In genomic region chr11:134584706-134585445, GRCh38 we compare ENCODE assay signal across 13 cellular contexts.
DNase-seq lines count a peak whose midpoint lies in the region; ATAC-seq and TF ChIP-seq lines count a peak whose summit lies in the region.
"Had no signal": no experiment of that assay in that cellular context is flagged by ENCODE, and none has a peak within 500 bp of the region (broad histone marks: within the 10 kb centered on the region; RNA-seq: fewer than 3 reads in every experiment).

No MANE protein-coding gene starts in this region.

- no peak for TF ChIP-seq POLR2A in adrenal gland (IDR thresholded peaks at IDR 0.05)

- intact Hi-C loops in cardiac septum (cut with DNase I) = no loop called here
- intact Hi-C loops in left ventricle myocardium superior (cut with micrococcal nuclease) = no loop called here
- intact Hi-C loops in adrenal gland (cut with DNase I) = no loop called here

- WGBS in adrenal gland, 4 donors = 55 to 67% (median 61%) methylated on average over 13 to 14 of the region's 14 CpGs

- H3K9me3 ChIP-seq in adrenal gland (replicated peaks in 1 of 3) = no peaks in the 10 kb centered on the region
- no peaks in the 10 kb centered on the region for H3K9me3 ChIP-seq in T-helper 17 cell (ENCODE audit: control insufficient read depth, low read length, poor library complexity, severe bottlenecking)
- H3K9me3 ChIP-seq: left lung, SJSA1 had no signal

- no peak overlapping the region for H3K27ac ChIP-seq in adrenal gland
- H3K27ac ChIP-seq: hepatocyte, left lung, SJSA1 had no signal

- TF ChIP-seq CTCF in adrenal gland (IDR thresholded peaks at IDR 0.05) = no peak

- ATAC-seq in left ventricle myocardium superior (no peak), GM19467 (IDR thresholded peaks at IDR 0.05; ENCODE audit: unreplicated experiment) (no peak), T-helper 17 cell (no peak)
- ATAC-seq: left lung had no signal

- H3K4me1 ChIP-seq in adrenal gland (replicated peaks in 1 of 2) = peaks cover 3 to 9% of the 10 kb centered on the region in 2 donors
- H3K4me1 ChIP-seq: left lung, SJSA1 had no signal

- peaks cover 76% of the 10 kb centered on the region for H3K27me3 Mint-ChIP-seq in T-helper 17 cell

- peaks cover 2% of the 10 kb centered on the region for H3K36me3 Mint-ChIP-seq in T-helper 17 cell (ENCODE audit: low read depth)

- H3K27me3 ChIP-seq in adrenal gland = no peaks in the 10 kb centered on the region
- H3K27me3 ChIP-seq: hepatocyte, SJSA1 had no signal

- no peak overlapping the region for H3K4me3 Mint-ChIP-seq in T-helper 17 cell

- no peaks in the 10 kb centered on the region for H3K36me3 ChIP-seq in adrenal gland (replicated peaks in 1 of 2)
- H3K36me3 ChIP-seq: left lung, SJSA1 had no signal

- peak; percentile 51 for DNase-seq in cardiac septum (ENCODE audit: low spot score)
- DNase-seq in left ventricle myocardium superior = no peak
- DNase-seq in adrenal gland = peak in 6 of 7 donors; percentile 23 to 52 (median 28)
- peak; percentile 75 for DNase-seq in mesenteric fat pad (ENCODE audit: low spot score)
- no peak for DNase-seq in T-helper 17 cell
- DNase-seq in HPDE6-E6E7 (ENCODE audit: extremely low spot score) = no peak
- DNase-seq in NCI-H128 (lab: John Stamatoyannopoulos, UW; ENCODE audit: unreplicated experiment) = no peak
- DNase-seq: activated CD4-positive, CD25-positive, alpha-beta regulatory T cell treated with anti-CD3 and anti-CD28 coated beads, Interleukin-2, amount 50 U/mL, for 72 hours; amniotic stem cell; left lung had no signal

- peaks cover 5% of the 10 kb centered on the region for H3K4me1 Mint-ChIP-seq in T-helper 17 cell

- H3K4me3 ChIP-seq in adrenal gland = no peak overlapping the region
- H3K4me3 ChIP-seq: hepatocyte, left lung, SJSA1 had no signal

- no peak overlapping the region for H3K27ac Mint-ChIP-seq in T-helper 17 cell

Comparison
In these comparisons a context has a peak if more than half of its experiments do, and no peak if none do; other contexts are left out.
1. DNase-seq: peak in cardiac septum (single experiment), adrenal gland (6 of 7) and mesenteric fat pad (single experiment); none in left ventricle myocardium superior (single experiment), T-helper 17 cell (0 of 3), HPDE6-E6E7 (single experiment) and NCI-H128 (single experiment).